Comparison of ENCODE assay signal across 20 cellular contexts in genomic region chr20:32609371-32609773, GRCh38.
"Had no signal": no experiment of that assay in that cellular context is flagged by ENCODE, and none has a peak within 500 bp of the region (broad histone marks: within the 10 kb centered on the region; RNA-seq: fewer than 3 reads in every experiment).

No MANE protein-coding gene starts in this region.

- DNase-seq: colonic mucosa; dermis blood vessel endothelial cell; erythroblast; foreskin keratinocyte; heart left ventricle; hippocampal formation; kidney glomerular epithelial cell; mesendoderm; naive B cell; stimulated activated CD4-positive, alpha-beta T cell treated with anti-CD3 and anti-CD28 coated beads, Interleukin-4, amount 100 ng/mL, for 24 hours; thyroid gland had no signal

- H3K27ac Mint-ChIP-seq: stimulated activated memory B cell treated with anti-CD40 and anti-IgM and Interleukin-4, amounts not matched to agents 10 μg/mL and 1 μg/mL and 100 μg/mL, for 72 hours; type B pancreatic cell had no signal

- H3K4me1 Mint-ChIP-seq: central memory CD8-positive, alpha-beta T cell had no signal

- H3K27me3 Mint-ChIP-seq: central memory CD8-positive, alpha-beta T cell had no signal

- H3K36me3 Mint-ChIP-seq: naive B cell, type B pancreatic cell had no signal

- H3K4me3 Mint-ChIP-seq: central memory CD8-positive, alpha-beta T cell; naive B cell; nephron; stimulated activated memory B cell treated with anti-CD40 and anti-IgM and Interleukin-4, amounts not matched to agents 10 μg/mL and 1 μg/mL and 100 μg/mL, for 72 hours had no signal

- H3K27ac ChIP-seq: colonic mucosa, foreskin keratinocyte, heart left ventricle, neutrophil, suprapubic skin, thyroid gland had no signal

- H3K9me3 Mint-ChIP-seq: nephron, type B pancreatic cell had no signal

- H3K4me2 ChIP-seq: smooth muscle cell had no signal

- H3K4me3 ChIP-seq: colonic mucosa, heart left ventricle, smooth muscle cell, suprapubic skin, thyroid gland had no signal

- H3K36me3 ChIP-seq: colonic mucosa, heart left ventricle, neutrophil, suprapubic skin, thyroid gland had no signal

- ATAC-seq: foreskin keratinocyte; heart left ventricle; stimulated activated memory B cell treated with anti-CD40 and anti-IgM and Interleukin-4, amounts not matched to agents 10 μg/mL and 1 μg/mL and 100 μg/mL, for 72 hours had no signal

- H3K4me1 ChIP-seq: colonic mucosa, foreskin keratinocyte, suprapubic skin, thyroid gland had no signal

- H3K27me3 ChIP-seq: colonic mucosa, thyroid gland had no signal

- H3K9me3 ChIP-seq: colonic mucosa, heart left ventricle, neutrophil, suprapubic skin, thyroid gland had no signal

- FAIRE-seq: islet of Langerhans, urothelium cell line had no signal
